ENCODE assay signal across 12 cellular contexts in genomic region chr16:64615647-64616280, GRCh38.
DNase-seq lines count a peak whose midpoint lies in the region; ATAC-seq, FAIRE-seq and TF ChIP-seq lines count a peak whose summit lies in the region.
"Had no signal": no experiment of that assay in that cellular context is flagged by ENCODE, and none has a peak within 500 bp of the region (broad histone marks: within the 10 kb centered on the region; RNA-seq: fewer than 3 reads in every experiment).

No MANE protein-coding gene starts in this region.

- FAIRE-seq in frontal cortex (lab: Jason Lieb, UNC): no peak
- FAIRE-seq: RCC 7860 had no signal

- in situ Hi-C loops in astrocyte of the spinal cord (cut with HindIII; ENCODE audit: low sequenced_read_pairs): no loop called here
- in situ Hi-C loops in GM13976 (cut with MboI; ENCODE audit: low sequenced_read_pairs, unreplicated experiment): no loop called here

- no peak overlapping the region for H3K4me3 ChIP-seq in astrocyte of the spinal cord (ENCODE audit: low read depth, low read length)

- ATAC-seq in HG03571 (IDR thresholded peaks at IDR 0.05; ENCODE audit: unreplicated experiment): no peak

- DNase-seq in D341Med (ENCODE audit: low spot score): peak; percentile 81
- DNase-seq in NCI-H1694 (lab: John Stamatoyannopoulos, UW): peak; percentile 85
- peak; percentile 44 for DNase-seq in astrocyte of the spinal cord (ENCODE audit: low read depth, low spot score)
- peak; percentile 67 for DNase-seq in left kidney (ENCODE audit: low read depth, low spot score)
- DNase-seq in MV-4-11 (lab: John Stamatoyannopoulos, UW): no peak
- DNase-seq in frontal cortex (ENCODE audit: low spot score in 2 of 2): no peak
- DNase-seq in GM13976 (ENCODE audit: low spot score): no peak
- DNase-seq: activated effector memory CD4-positive, alpha-beta T cell treated with anti-CD3 and anti-CD28 coated beads, Interleukin-2, amount 50 U/mL, for 16 hours; effector memory CD4-positive, alpha-beta T cell; stimulated activated CD4-positive, alpha-beta T cell treated with anti-CD3 and anti-CD28 coated beads, Interleukin-2, amount 100 ng/mL, for 24 hours had no signal

- TF ChIP-seq CTCF in astrocyte of the spinal cord (IDR thresholded peaks at IDR 0.05; ENCODE audit: low read depth, low read length): no peak
- TF ChIP-seq CTCF in GM13976 (IDR thresholded peaks at IDR 0.05; ENCODE audit: borderline replicate concordance, control extremely low read depth, extremely low read depth, insufficient read depth, missing control alignments): no peak

Comparison
In these comparisons a context has a peak if more than half of its experiments do, and no peak if none do; other contexts are left out.
1. DNase-seq: peak in D341Med (single experiment), NCI-H1694 (single experiment), astrocyte of the spinal cord (single experiment) and left kidney (single experiment); none in MV-4-11 (single experiment), frontal cortex (0 of 2) and GM13976 (single experiment).